8 cellular contexts compared by ENCODE assay signal in genomic region chr4:128862608-128863313, GRCh38. TPM values are rescaled to one million over a fixed set of nuclear protein-coding genes. Genes with fewer than 3 reads are reported as not detected.
DNase-seq lines count a peak whose midpoint lies in the region; ATAC-seq and TF ChIP-seq lines count a peak whose summit lies in the region.

No MANE protein-coding gene starts in this region.

- H3K36me3 Mint-ChIP-seq in T-helper 17 cell (ENCODE audit: low read depth) = peaks cover 19% of the 10 kb centered on the region
- peaks cover 41% of the 10 kb centered on the region for H3K36me3 Mint-ChIP-seq in central memory CD8-positive, alpha-beta T cell (ENCODE audit: insufficient read depth)

- H3K9me3 ChIP-seq in T-helper 17 cell (ENCODE audit: control insufficient read depth, low read length, poor library complexity, severe bottlenecking) = no peaks in the 10 kb centered on the region

- ATAC-seq in HG02588 (IDR thresholded peaks at IDR 0.05; ENCODE audit: unreplicated experiment) = peak; percentile 73
- peak; percentile 92 for ATAC-seq in T-helper 17 cell
- ATAC-seq in central memory CD8-positive, alpha-beta T cell (replicated peaks; ENCODE audit: extremely low read depth, poor library complexity, severe bottlenecking) = peak; percentile 76
- ATAC-seq in GM19467 (IDR thresholded peaks at IDR 0.05; ENCODE audit: unreplicated experiment) = no peak

- no peak for TF ChIP-seq CTCF in GM13976 (IDR thresholded peaks at IDR 0.05; ENCODE audit: borderline replicate concordance, control extremely low read depth, extremely low read depth, insufficient read depth, missing control alignments)

- in situ Hi-C loops in GM13976 (cut with MboI; ENCODE audit: low sequenced_read_pairs, unreplicated experiment) = loop anchor here (25.0 kb wide), 1 partner anchor 675 kb away; no protein-coding TSS in a partner anchor

- peak overlapping the region; percentile 28 for H3K4me3 Mint-ChIP-seq in T-helper 17 cell
- peak overlapping the region; percentile 23 for H3K4me3 Mint-ChIP-seq in central memory CD8-positive, alpha-beta T cell

- DNase-seq in GM13976 (ENCODE audit: low spot score) (peak; percentile 71), T-helper 17 cell (peak in 2 of 3 donors; percentile 15 to 32), NCI-H748 treated with DMSO at 0.1 percent for 48 hours (lab: John Stamatoyannopoulos, UW) (no peak), NCI-H2196 (lab: John Stamatoyannopoulos, UW; ENCODE audit: unreplicated experiment) (no peak)
- DNase-seq in central memory CD8-positive, alpha-beta T cell (ENCODE audit: low spot score in 2 of 2) = no peak
- peak; percentile 31 to 69 for DNase-seq in stimulated activated CD4-positive, alpha-beta T cell treated with anti-CD3 and anti-CD28 coated beads, Interleukin-4, amount 100 ng/mL, for 4 hours

- H3K9me3 Mint-ChIP-seq in central memory CD8-positive, alpha-beta T cell = no peaks in the 10 kb centered on the region

- H3K27me3 Mint-ChIP-seq in T-helper 17 cell = no peaks in the 10 kb centered on the region
- H3K27me3 Mint-ChIP-seq in central memory CD8-positive, alpha-beta T cell = no peaks in the 10 kb centered on the region

- H3K27ac Mint-ChIP-seq in T-helper 17 cell = peak overlapping the region; percentile 88
- peak overlapping the region; percentile 79 for H3K27ac Mint-ChIP-seq in central memory CD8-positive, alpha-beta T cell (ENCODE audit: low read depth)

- peaks cover 38% of the 10 kb centered on the region for H3K4me1 Mint-ChIP-seq in T-helper 17 cell
- H3K4me1 Mint-ChIP-seq in central memory CD8-positive, alpha-beta T cell = peaks cover 44% of the 10 kb centered on the region

RNA-seq across cellular contexts. Expression of gene JADE1, which starts 53.3 kb away (rescaled TPM):
- total RNA-seq in T-helper 17 cell = 10 to 100 TPM; 38.0 to 53.1 TPM

Comparison
In these comparisons a context has a peak if more than half of its experiments do, and no peak if none do; other contexts are left out.
1. DNase-seq: peak in GM13976 (single experiment), T-helper 17 cell (2 of 3) and stimulated activated CD4-positive, alpha-beta T cell treated with anti-CD3 and anti-CD28 coated beads, Interleukin-4, amount 100 ng/mL, for 4 hours (2 of 2); none in central memory CD8-positive, alpha-beta T cell (0 of 2), NCI-H748 treated with DMSO at 0.1 percent for 48 hours (single experiment) and NCI-H2196 (single experiment).